7 cellular contexts compared by ENCODE assay signal in the genomic region with DNA sequence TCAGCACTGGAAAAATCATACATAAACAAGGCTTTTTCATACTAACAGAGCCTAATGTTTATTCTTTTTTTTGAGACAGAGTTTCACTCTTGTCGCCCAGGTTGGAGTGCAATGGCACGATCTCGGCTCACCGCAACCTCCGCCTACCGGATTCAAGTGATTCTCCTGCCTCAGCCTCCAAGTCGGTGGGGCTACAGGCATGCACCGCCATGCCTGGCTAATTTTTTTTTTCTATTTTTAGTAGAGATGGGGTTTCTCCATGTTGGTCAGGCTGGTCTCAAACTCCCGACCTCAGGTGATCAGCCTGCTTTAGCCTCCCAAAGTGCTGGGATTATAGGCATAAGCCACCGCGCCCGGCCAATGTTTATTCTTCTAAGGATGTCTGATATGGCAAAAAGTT. TPM values are rescaled to one million over a fixed set of nuclear protein-coding genes. Genes with fewer than 3 reads are reported as not detected.
DNase-seq lines count a peak whose midpoint lies in the region; ATAC-seq, FAIRE-seq and TF ChIP-seq lines count a peak whose summit lies in the region.
"Not testable (repeated sequence)": the region's sequence is repeated elsewhere in the genome, so short reads cannot be mapped to it uniquely, and the experiment has no call there.

No MANE protein-coding gene starts in this region.

- H3K27ac ChIP-seq in IMR-90 (ENCODE audit: insufficient read depth, low read length); GM12878 (ENCODE audit: control insufficient read depth, insufficient read depth); mesenchymal stem cell (ENCODE audit: low read length, poor library complexity, severe bottlenecking): not testable (repeated sequence)
- peak overlapping the region; percentile 51 to 93 (median 70) for H3K27ac ChIP-seq in gastrocnemius medialis

- H4K8ac ChIP-seq in IMR-90 (ENCODE audit: low read depth in 2 of 2, low read length in 2 of 2); mesenchymal stem cell (ENCODE audit: low read length): not testable (repeated sequence)

- CTCF ChIA-PET in Caco-2 (lab: Charles Lee); IMR-90 (lab: Yijun Ruan, JAX): not testable (repeated sequence)
- CTCF ChIA-PET in activated B cell treated with CpG ODN at 0.5 μM for 24 hours (lab: Charles Lee) (interaction anchor here (1.3 to 2.6 kb wide), 2 partner anchors 11 to 140 kb away, joined by 4 to 9 read pairs; no protein-coding TSS in a partner anchor), GM12878 (lab: Yijun Ruan, JAX) (interaction anchor here (1.3 kb wide), 1 partner anchor 11 kb away, joined by 5 read pairs; no protein-coding TSS in a partner anchor)

- POLR2A ChIA-PET in Caco-2 (lab: Charles Lee); IMR-90 (lab: Charles Lee; ENCODE audit: unreplicated experiment); activated B cell treated with CpG ODN at 0.5 μM for 24 hours (lab: Charles Lee): not testable (repeated sequence)
- POLR2A ChIA-PET in GM12878 (lab: Charles Lee) = interaction anchor here (0.6 to 0.7 kb wide), 3 partner anchors 106 to 254 kb away, joined by 3 to 5 read pairs (median 3); no protein-coding TSS in a partner anchor

- in situ Hi-C loops in IMR-90 (cut with MboI; ENCODE audit: low sequenced_read_pairs); gastrocnemius medialis (cut with MboI; ENCODE audit: low sequenced_read_pairs in 4 of 4): not testable (repeated sequence)
- in situ Hi-C loops in GM12878 (cut with MboI) = loop anchor here (25.0 kb wide), 1 partner anchor 1199 kb away; a partner anchor contains a TSS

- H3K27me3 Mint-ChIP-seq in Caco-2 (ENCODE audit: insufficient read depth, unreplicated experiment); activated B cell treated with CpG ODN at 0.5 μM for 24 hours; glutamatergic neuron (ENCODE audit: unreplicated experiment): not testable (repeated sequence)

- not testable (repeated sequence) for H3K4me2 ChIP-seq in IMR-90 (ENCODE audit: low read depth, low read length); GM12878 (ENCODE audit: control insufficient read depth, insufficient read depth); mesenchymal stem cell (ENCODE audit: low read length, poor library complexity, severe bottlenecking)

- not testable (repeated sequence) for H2BK5ac ChIP-seq in IMR-90 (ENCODE audit: low read depth, low read length, poor library complexity, severe bottlenecking); mesenchymal stem cell (ENCODE audit: low read depth, low read length, poor library complexity, severe bottlenecking)

- not testable (repeated sequence) for H2BK20ac ChIP-seq in IMR-90 (ENCODE audit: low read depth, low read length)

- H3K18ac ChIP-seq in IMR-90 (ENCODE audit: low read depth, low read length); mesenchymal stem cell (ENCODE audit: low read depth in 1 of 2, low read length in 2 of 2): not testable (repeated sequence)

- H3K14ac ChIP-seq in IMR-90 (replicated peaks; ENCODE audit: low read depth, low read length); mesenchymal stem cell (ENCODE audit: low read length in 2 of 2): not testable (repeated sequence)

- not testable (repeated sequence) for H2BK15ac ChIP-seq in IMR-90 (ENCODE audit: low read depth, low read length); mesenchymal stem cell (ENCODE audit: low read depth, poor library complexity, severe bottlenecking)

- H2BK120ac ChIP-seq in IMR-90 (ENCODE audit: low read depth, low read length); mesenchymal stem cell (ENCODE audit: low read depth, low read length): not testable (repeated sequence)

- intact Hi-C loops in Caco-2 (cut with micrococcal nuclease; ENCODE audit: unreplicated experiment); IMR-90 (cut with micrococcal nuclease); GM12878 (cut with micrococcal nuclease; ENCODE audit: unreplicated experiment); gastrocnemius medialis (cut with DNase I; ENCODE audit: low total_unique reads): not testable (repeated sequence)
- intact Hi-C loops in activated B cell treated with CpG ODN at 0.5 μM for 24 hours (cut with micrococcal nuclease) = loop anchor here (10.0 kb wide), 1 partner anchor 271 kb away; a partner anchor contains a TSS

- not testable (repeated sequence) for H2AFZ ChIP-seq in IMR-90 (replicated peaks; ENCODE audit: low read length, poor library complexity); GM12878 (ENCODE audit: control insufficient read depth, low read depth, low read length); mesenchymal stem cell (ENCODE audit: low read depth, low read length)

- H3K9ac ChIP-seq in IMR-90 (ENCODE audit: low read depth, low read length); GM12878 (ENCODE audit: control insufficient read depth, insufficient read depth, low read length): not testable (repeated sequence)
- H3K9ac ChIP-seq in mesenchymal stem cell (ENCODE audit: low read length) = peak overlapping the region; percentile 63

- H2BK12ac ChIP-seq in mesenchymal stem cell (ENCODE audit: low read length in 2 of 2) = not testable (repeated sequence)

- not testable (repeated sequence) for DNase-seq in Caco-2; IMR-90; activated B cell treated with CpG ODN at 0.5 μM for 24 hours; GM12878 (ENCODE audit: low read depth, low spot score); glutamatergic neuron; mesenchymal stem cell; gastrocnemius medialis

- not testable (repeated sequence) for TF ChIP-seq CTCF in Caco-2 (IDR thresholded peaks at IDR 0.05; ENCODE audit: insufficient read depth in 1 of 2, low read depth in 1 of 2, low read length in 1 of 2, severe bottlenecking in 1 of 2, unreplicated experiment in 1 of 2); IMR-90 (conservative IDR thresholded peaks at IDR 0.05; ENCODE audit: low read depth, low read length); activated B cell treated with CpG ODN at 0.5 μM for 24 hours (IDR thresholded peaks at IDR 0.05); GM12878 (IDR thresholded peaks at IDR 0.05 in 2 of 3, conservative IDR thresholded peaks at IDR 0.05 in 1 of 3; ENCODE audit: control insufficient read depth in 2 of 3, extremely low read depth in 1 of 3, insufficient read depth in 1 of 3, low read depth in 3 of 3, low read length in 3 of 3); glutamatergic neuron (IDR thresholded peaks at IDR 0.05; ENCODE audit: partially characterized antibody, unreplicated experiment); gastrocnemius medialis (IDR thresholded peaks at IDR 0.05 in 4 of 5, conservative IDR thresholded peaks at IDR 0.05 in 1 of 5)

- H3K79me2 ChIP-seq in GM12878 (ENCODE audit: control insufficient read depth, insufficient read depth, low read length) = peaks cover 84% of the 10 kb centered on the region

- H3K9me3 ChIP-seq in Caco-2; IMR-90 (ENCODE audit: control insufficient read depth, insufficient read depth, low read length); GM12878 (replicated peaks; ENCODE audit: control insufficient read depth, insufficient read depth, low read length); mesenchymal stem cell (ENCODE audit: control insufficient read depth, low read length); gastrocnemius medialis: not testable (repeated sequence)

- peaks cover 55% of the 10 kb centered on the region for H3K36me3 Mint-ChIP-seq in Caco-2 (ENCODE audit: insufficient read depth, unreplicated experiment)
- peaks cover 34% of the 10 kb centered on the region for H3K36me3 Mint-ChIP-seq in activated B cell treated with CpG ODN at 0.5 μM for 24 hours (ENCODE audit: low read depth)
- H3K36me3 Mint-ChIP-seq in glutamatergic neuron (ENCODE audit: unreplicated experiment) = not testable (repeated sequence)

- peaks cover 3 to 66% of the 10 kb centered on the region in 2 experiments; a peak in 3 of 4 replicates for H3K79me1 ChIP-seq in IMR-90 (ENCODE audit: low read depth in 1 of 2, low read length in 2 of 2)
- H3K79me1 ChIP-seq in mesenchymal stem cell (replicated peaks; ENCODE audit: low read length, poor library complexity, severe bottlenecking) = not testable (repeated sequence)

- H4K5ac ChIP-seq in IMR-90 (ENCODE audit: low read depth, low read length) = not testable (repeated sequence)

- SMC1A ChIA-PET in GM12878 (lab: Charles Lee; ENCODE audit: uncharacterized antibody, unreplicated experiment) = not testable (repeated sequence)

- H3K27ac Mint-ChIP-seq in Caco-2 (ENCODE audit: unreplicated experiment) = peak overlapping the region; percentile 23
- peak overlapping the region; percentile 2 for H3K27ac Mint-ChIP-seq in activated B cell treated with CpG ODN at 0.5 μM for 24 hours
- peak overlapping the region; percentile 29 for H3K27ac Mint-ChIP-seq in glutamatergic neuron (ENCODE audit: unreplicated experiment)

- not testable (repeated sequence) for H2AK5ac ChIP-seq in IMR-90 (ENCODE audit: low read depth, low read length); mesenchymal stem cell (ENCODE audit: low read length, severe bottlenecking)

- not testable (repeated sequence) for H4K91ac ChIP-seq in IMR-90 (ENCODE audit: insufficient read depth, low read depth, low read length); mesenchymal stem cell (ENCODE audit: low read length)

- not testable (repeated sequence) for H2AK9ac ChIP-seq in IMR-90 (replicated peaks; ENCODE audit: low read depth, low read length, poor library complexity)

- not testable (repeated sequence) for H3K27me3 ChIP-seq in Caco-2 (replicated peaks; ENCODE audit: control insufficient read depth, insufficient read depth, low read length); IMR-90 (ENCODE audit: control insufficient read depth, insufficient read depth, low read length); GM12878 (replicated peaks in 1 of 2; ENCODE audit: control insufficient read depth in 2 of 2, insufficient read depth in 2 of 2, low read length in 1 of 2); mesenchymal stem cell (ENCODE audit: control insufficient read depth in 1 of 2, insufficient read depth in 1 of 2, low read length in 2 of 2); gastrocnemius medialis

- H3K36me3 ChIP-seq in Caco-2 (ENCODE audit: control insufficient read depth, insufficient read depth, low read length); IMR-90 (ENCODE audit: control insufficient read depth, insufficient read depth, low read length); GM12878 (ENCODE audit: control insufficient read depth in 2 of 2, insufficient read depth in 2 of 2, low read length in 1 of 2); gastrocnemius medialis: not testable (repeated sequence)
- peaks cover 5 to 12% of the 10 kb centered on the region in 2 experiments for H3K36me3 ChIP-seq in mesenchymal stem cell (ENCODE audit: control insufficient read depth in 1 of 2, insufficient read depth in 2 of 2, low read depth in 1 of 2, low read length in 2 of 2)

- not testable (repeated sequence) for H3K4me3 Mint-ChIP-seq in Caco-2 (ENCODE audit: unreplicated experiment); activated B cell treated with CpG ODN at 0.5 μM for 24 hours
- H3K4me3 Mint-ChIP-seq in glutamatergic neuron (ENCODE audit: unreplicated experiment) = peak overlapping the region; percentile 34

- peaks cover 17% of the 10 kb centered on the region for H3K4me1 Mint-ChIP-seq in Caco-2 (ENCODE audit: low read depth, unreplicated experiment)
- peaks cover 70% of the 10 kb centered on the region for H3K4me1 Mint-ChIP-seq in activated B cell treated with CpG ODN at 0.5 μM for 24 hours
- H3K4me1 Mint-ChIP-seq in glutamatergic neuron (ENCODE audit: low read depth, unreplicated experiment) = peaks cover 13% of the 10 kb centered on the region

- H3K23ac ChIP-seq in IMR-90 (ENCODE audit: low read depth, low read length) = peak overlapping the region; percentile 4; the same call in 1 of the 2 replicates
- not testable (repeated sequence) for H3K23ac ChIP-seq in mesenchymal stem cell (ENCODE audit: low read length in 2 of 2)

- H3K56ac ChIP-seq in IMR-90 (ENCODE audit: extremely low read depth, insufficient read depth, low read length) = not testable (repeated sequence)

- not testable (repeated sequence) for H3K4ac ChIP-seq in IMR-90 (ENCODE audit: low read depth, low read length); mesenchymal stem cell (ENCODE audit: low read depth in 1 of 2, low read length in 2 of 2)

- H3K4me3 ChIP-seq in Caco-2 (ENCODE audit: low read depth, low read length); IMR-90 (ENCODE audit: insufficient read depth, low read depth, low read length); GM12878; mesenchymal stem cell (ENCODE audit: insufficient read depth in 1 of 2, low read depth in 1 of 2, low read length in 2 of 2); gastrocnemius medialis: not testable (repeated sequence)

- not testable (repeated sequence) for H3K9me3 Mint-ChIP-seq in Caco-2 (ENCODE audit: unreplicated experiment); activated B cell treated with CpG ODN at 0.5 μM for 24 hours; glutamatergic neuron (ENCODE audit: unreplicated experiment)

- RAD21 ChIA-PET in GM12878 (lab: Charles Lee; ENCODE audit: unreplicated experiment) = not testable (repeated sequence)

- H3K9me1 ChIP-seq in IMR-90 (ENCODE audit: insufficient read depth, low read length) = not testable (repeated sequence)

- not testable (repeated sequence) for BruUV-seq in Caco-2 (replicated peaks; lab: Mats Ljungman, UMichigan); IMR-90 (replicated peaks; lab: Mats Ljungman, UMichigan); GM12878 (replicated peaks; lab: Mats Ljungman, UMichigan)

- dilution Hi-C loops in IMR-90 (cut with HindIII; ENCODE audit: low sequenced_read_pairs, unreplicated experiment) = not testable (repeated sequence)

- not testable (repeated sequence) for TF ChIP-seq POLR2A in IMR-90 (IDR thresholded peaks at IDR 0.05; ENCODE audit: low read depth, low read length); GM12878 (IDR thresholded peaks at IDR 0.05; ENCODE audit: low read depth, low read length); gastrocnemius medialis (IDR thresholded peaks at IDR 0.05)

- 96% methylated on average over 8 of the region's 12 CpGs; no CpG with 5 or more reads in 1 of the 2 experiments for whole genome bisulfite sequencing in IMR-90 (ENCODE audit: extremely low coverage in 2 of 2, insufficient read length in 1 of 2), 2 experiments
- WGBS in GM12878 (ENCODE audit: insufficient coverage, insufficient replicate concordance, low lambda C conversion rate, missing lambda C conversion rate) = 92% methylated on average over 12 of the region's 12 CpGs
- 98% methylated on average over 9 of the region's 12 CpGs for WGBS in mesenchymal stem cell

- TF ChIP-seq RAD21 in IMR-90 (IDR thresholded peaks at IDR 0.05; ENCODE audit: low read length); GM12878 (IDR thresholded peaks at IDR 0.05; ENCODE audit: insufficient read depth, low read depth, low read length): not testable (repeated sequence)

- H3K4me1 ChIP-seq in Caco-2 (peaks cover 28% of the 10 kb centered on the region; the same call in 1 of the 2 replicates), GM12878 (ENCODE audit: control insufficient read depth, insufficient read depth, low read length) (peaks cover 16% of the 10 kb centered on the region), gastrocnemius medialis (peaks cover 75 to 83% of the 10 kb centered on the region in 2 donors)
- not testable (repeated sequence) for H3K4me1 ChIP-seq in IMR-90 (ENCODE audit: control insufficient read depth, insufficient read depth, low read length); mesenchymal stem cell (ENCODE audit: control insufficient read depth, insufficient read depth, low read depth, low read length)

- not testable (repeated sequence) for TF ChIP-seq EP300 in GM12878 (IDR thresholded peaks at IDR 0.05; ENCODE audit: borderline replicate concordance in 1 of 2, control insufficient read depth in 1 of 2, low read depth in 2 of 2, low read length in 2 of 2)

- FAIRE-seq in GM12878 (lab: Jason Lieb, UNC) = not testable (repeated sequence)

- ATAC-seq in IMR-90 (ENCODE audit: low read depth); activated B cell treated with CpG ODN at 0.5 μM for 24 hours (ENCODE audit: low read depth); GM12878; gastrocnemius medialis: not testable (repeated sequence)

- peaks cover 45% of the 10 kb centered on the region for H4K20me1 ChIP-seq in IMR-90 (ENCODE audit: insufficient read depth, low read length)
- H4K20me1 ChIP-seq in GM12878 (ENCODE audit: control insufficient read depth, insufficient read depth) = not testable (repeated sequence)

RNA-seq across cellular contexts. Expression of a gene that starts 3.5 kb away (rescaled TPM):
- 147 and 156 TPM in 2 replicates for total RNA-seq in Caco-2 (2022)
- total RNA-seq in IMR-90 (2012; rRNA removed) = 71.7 and 76.9 TPM in 2 replicates
- 42.3 and 49.3 TPM in 2 replicates for polyA plus RNA-seq in IMR-90 (2012; rRNA removed)
- polyA plus RNA-seq in IMR-90 (2012; cell fraction: cytosol; rRNA removed) = 12.0 and 27.7 TPM in 2 replicates
- 7.6 and 30.8 TPM in 2 replicates for polyA plus RNA-seq in IMR-90 (2012; cell fraction: nucleus; rRNA removed; ENCODE audit: low replicate concordance)
- total RNA-seq in activated B cell treated with CpG ODN at 0.5 μM for 24 hours = 130 and 152 TPM in 2 replicates
- 134 and 138 TPM in 2 replicates for total RNA-seq in GM12878 (2013; cell fraction: nucleolus; rRNA removed)
- total RNA-seq in GM12878 (2014; rRNA removed) = 70.2 and 70.4 TPM in 2 replicates
- total RNA-seq in GM12878 (2014; rRNA removed; fragmentation: Illumina TruSeq; extraction: Trizol) = 156 and 173 TPM in 2 replicates
- total RNA-seq in GM12878 (2021) = 104 and 113 TPM in 2 replicates
- polyA plus RNA-seq in GM12878 (2011; ENCODE audit: low read depth) = 65.9 TPM
- polyA plus RNA-seq in GM12878 (2011; rRNA removed) = 60.1 and 72.4 TPM in 2 replicates
- 33.8 and 35.1 TPM in 2 replicates for polyA plus RNA-seq in GM12878 (2011; cell fraction: cytosol; rRNA removed)
- polyA plus RNA-seq in GM12878 (2011; cell fraction: nucleus; rRNA removed) = 35.8 and 40.3 TPM in 2 replicates
- 89.4 and 91.4 TPM in 2 replicates for polyA plus RNA-seq in GM12878 (2012)
- polyA plus RNA-seq in GM12878 (2014; fragmentation: Illumina TruSeq; extraction: Trizol) = 164 and 196 TPM in 2 replicates
- 10 to 100 TPM; 61.2 to 70.3 TPM for polyA plus RNA-seq in GM12878 (2014; fragmentation: Nextera tagmentation; extraction: Ambion mirVana)
- 89.6 and 91.8 TPM in 2 replicates for polyA plus RNA-seq in GM12878 (2014; rRNA removed)
- 100 to 1,000 TPM in 1 of 2 experiments, 10 to 100 TPM in 1; 97.9 to 103 TPM for polyA plus RNA-seq in GM12878 (2016; fragmentation: Nextera tagmentation; extraction: Ambion mirVana)
- polyA minus RNA-seq in GM12878 (2011; rRNA and poly(A)+ RNA removed) = 56.9 and 58.7 TPM in 2 replicates
- 30.2 and 35.3 TPM in 2 replicates for polyA minus RNA-seq in GM12878 (2011; cell fraction: cytosol; rRNA and poly(A)+ RNA removed)
- 43.6 and 51.0 TPM in 2 replicates for polyA minus RNA-seq in GM12878 (2011; cell fraction: nucleus; rRNA and poly(A)+ RNA removed)
- 124 TPM for total RNA-seq in glutamatergic neuron (ENCODE audit: unreplicated experiment)
- 73.0 TPM for polyA plus RNA-seq in mesenchymal stem cell (2013, experiment 1 of 2)
- polyA plus RNA-seq in mesenchymal stem cell (2013, experiment 2 of 2) = 69.4 TPM
- 10 to 100 TPM; 64.4 to 78.9 (median 66.4) TPM for total RNA-seq in gastrocnemius medialis

RNA-seq across cellular contexts. Expression of a gene that starts 6.2 kb away (rescaled TPM):
- 51.6 and 55.0 TPM in 2 replicates for total RNA-seq in Caco-2 (2022)
- total RNA-seq in IMR-90 (2012; rRNA removed) = 20.8 and 25.6 TPM in 2 replicates
- 51.8 and 55.1 TPM in 2 replicates for polyA plus RNA-seq in IMR-90 (2012; rRNA removed)
- polyA plus RNA-seq in IMR-90 (2012; cell fraction: cytosol; rRNA removed) = 41.4 and 62.6 TPM in 2 replicates
- polyA plus RNA-seq in IMR-90 (2012; cell fraction: nucleus; rRNA removed; ENCODE audit: low replicate concordance) = 48.8 and 49.1 TPM in 2 replicates
- total RNA-seq in activated B cell treated with CpG ODN at 0.5 μM for 24 hours = 23.9 and 25.8 TPM in 2 replicates
- total RNA-seq in GM12878 (2013; cell fraction: nucleolus; rRNA removed) = 17.6 and 18.5 TPM in 2 replicates
- total RNA-seq in GM12878 (2014; rRNA removed) = 36.8 and 39.3 TPM in 2 replicates
- 16.3 and 16.9 TPM in 2 replicates for total RNA-seq in GM12878 (2014; rRNA removed; fragmentation: Illumina TruSeq; extraction: Trizol)
- 22.9 and 25.8 TPM in 2 replicates for total RNA-seq in GM12878 (2021)
- 11.6 TPM for polyA plus RNA-seq in GM12878 (2011; ENCODE audit: low read depth)
- polyA plus RNA-seq in GM12878 (2011; rRNA removed) = 11.9 and 20.3 TPM in 2 replicates
- 26.7 and 29.6 TPM in 2 replicates for polyA plus RNA-seq in GM12878 (2011; cell fraction: cytosol; rRNA removed)
- 15.3 and 19.6 TPM in 2 replicates for polyA plus RNA-seq in GM12878 (2011; cell fraction: nucleus; rRNA removed)
- polyA plus RNA-seq in GM12878 (2012) = 20.9 and 21.7 TPM in 2 replicates
- 24.4 and 33.6 TPM in 2 replicates for polyA plus RNA-seq in GM12878 (2014; fragmentation: Illumina TruSeq; extraction: Trizol)
- 1 to 10 TPM; 6.4 to 6.9 TPM for polyA plus RNA-seq in GM12878 (2014; fragmentation: Nextera tagmentation; extraction: Ambion mirVana)
- polyA plus RNA-seq in GM12878 (2014; rRNA removed) = 39.4 and 49.7 TPM in 2 replicates
- 10 to 100 TPM; 28.6 to 32.2 TPM for polyA plus RNA-seq in GM12878 (2016; fragmentation: Nextera tagmentation; extraction: Ambion mirVana)
- polyA minus RNA-seq in GM12878 (2011; rRNA and poly(A)+ RNA removed) = 15.9 and 21.3 TPM in 2 replicates
- polyA minus RNA-seq in GM12878 (2011; cell fraction: cytosol; rRNA and poly(A)+ RNA removed) = 6.4 and 7.1 TPM in 2 replicates
- 7.6 and 15.4 TPM in 2 replicates for polyA minus RNA-seq in GM12878 (2011; cell fraction: nucleus; rRNA and poly(A)+ RNA removed)
- total RNA-seq in glutamatergic neuron (ENCODE audit: unreplicated experiment) = 88.8 TPM
- 63.3 TPM for polyA plus RNA-seq in mesenchymal stem cell (2013, experiment 1 of 2)
- polyA plus RNA-seq in mesenchymal stem cell (2013, experiment 2 of 2) = 64.3 TPM
- 10 to 100 TPM; 48.8 to 77.0 (median 63.4) TPM for total RNA-seq in gastrocnemius medialis

RNA-seq across cellular contexts. Expression of a gene that starts 36.7 kb away (rescaled TPM):
- 3.8 and 4.7 TPM in 2 replicates for total RNA-seq in Caco-2 (2022)
- total RNA-seq in IMR-90 (2012; rRNA removed) = under 0.01 TPM in 1 of 2 replicates, not detected in the other
- polyA plus RNA-seq in IMR-90 (2012; rRNA removed) = 0.03 and 0.07 TPM in 2 replicates
- 0.06 and 0.10 TPM in 2 replicates for polyA plus RNA-seq in IMR-90 (2012; cell fraction: cytosol; rRNA removed)
- 0.08 and 0.10 TPM in 2 replicates for polyA plus RNA-seq in IMR-90 (2012; cell fraction: nucleus; rRNA removed; ENCODE audit: low replicate concordance)
- 3.1 and 4.5 TPM in 2 replicates for total RNA-seq in activated B cell treated with CpG ODN at 0.5 μM for 24 hours
- total RNA-seq in GM12878 (2013; cell fraction: nucleolus; rRNA removed) = 1.2 and 1.3 TPM in 2 replicates
- 0.11 and 0.17 TPM in 2 replicates for total RNA-seq in GM12878 (2014; rRNA removed)
- total RNA-seq in GM12878 (2014; rRNA removed; fragmentation: Illumina TruSeq; extraction: Trizol) = not detected in 2 replicates
- 0.08 and 0.11 TPM in 2 replicates for total RNA-seq in GM12878 (2021)
- 0.13 TPM for polyA plus RNA-seq in GM12878 (2011; ENCODE audit: low read depth)
- polyA plus RNA-seq in GM12878 (2011; rRNA removed) = 0.06 and 0.08 TPM in 2 replicates
- polyA plus RNA-seq in GM12878 (2011; cell fraction: cytosol; rRNA removed) = 0.07 and 0.09 TPM in 2 replicates
- polyA plus RNA-seq in GM12878 (2011; cell fraction: nucleus; rRNA removed) = 0.18 and 0.20 TPM in 2 replicates
- 0.32 and 0.42 TPM in 2 replicates for polyA plus RNA-seq in GM12878 (2012)
- polyA plus RNA-seq in GM12878 (2014; fragmentation: Illumina TruSeq; extraction: Trizol) = 0.03 TPM in 1 of 2 replicates, not detected in the other
- polyA plus RNA-seq in GM12878 (2014; fragmentation: Nextera tagmentation; extraction: Ambion mirVana) = not detected
- 0.14 and 0.27 TPM in 2 replicates for polyA plus RNA-seq in GM12878 (2014; rRNA removed)
- polyA plus RNA-seq in GM12878 (2016; fragmentation: Nextera tagmentation; extraction: Ambion mirVana) = under 1 TPM; 0.03 to 0.04 TPM
- polyA minus RNA-seq in GM12878 (2011; rRNA and poly(A)+ RNA removed) = 0.05 TPM in 1 of 2 replicates, not detected in the other
- polyA minus RNA-seq in GM12878 (2011; cell fraction: cytosol; rRNA and poly(A)+ RNA removed) = not detected in 2 replicates
- polyA minus RNA-seq in GM12878 (2011; cell fraction: nucleus; rRNA and poly(A)+ RNA removed) = 0.10 TPM in 1 of 2 replicates, not detected in the other
- 2.4 TPM for total RNA-seq in glutamatergic neuron (ENCODE audit: unreplicated experiment)
- 0.21 TPM for polyA plus RNA-seq in mesenchymal stem cell (2013, experiment 1 of 2)
- 0.16 TPM for polyA plus RNA-seq in mesenchymal stem cell (2013, experiment 2 of 2)
- under 1 TPM; 0.13 to 0.86 (median 0.38) TPM for total RNA-seq in gastrocnemius medialis

RNA-seq across cellular contexts. Expression of a gene that starts 47.1 kb away (rescaled TPM):
- total RNA-seq in Caco-2 (2022) (90.1 and 94.5 TPM in 2 replicates), IMR-90 (2012; rRNA removed) (45.5 and 50.3 TPM in 2 replicates), activated B cell treated with CpG ODN at 0.5 μM for 24 hours (47.2 and 48.0 TPM in 2 replicates), GM12878 (2014; rRNA removed) (35.6 and 39.5 TPM in 2 replicates), GM12878 (2014; rRNA removed; fragmentation: Illumina TruSeq; extraction: Trizol) (22.5 and 22.9 TPM in 2 replicates), GM12878 (2021) (50.9 and 52.2 TPM in 2 replicates), glutamatergic neuron (ENCODE audit: unreplicated experiment) (51.5 TPM), gastrocnemius medialis (10 to 100 TPM; 15.1 to 26.2 (median 20.4) TPM)
- polyA plus RNA-seq in IMR-90 (2012; rRNA removed) (46.4 and 56.5 TPM in 2 replicates), GM12878 (2011; rRNA removed) (14.4 and 24.6 TPM in 2 replicates), GM12878 (2014; fragmentation: Illumina TruSeq; extraction: Trizol) (16.9 and 26.3 TPM in 2 replicates), GM12878 (2014; fragmentation: Nextera tagmentation; extraction: Ambion mirVana) (1 to 10 TPM; 1.8 to 4.4 TPM), GM12878 (2014; rRNA removed) (36.5 and 40.4 TPM in 2 replicates), GM12878 (2016; fragmentation: Nextera tagmentation; extraction: Ambion mirVana) (10 to 100 TPM; 59.8 to 60.7 TPM)
- 41.3 and 45.2 TPM in 2 replicates for polyA plus RNA-seq in IMR-90 (2012; cell fraction: cytosol; rRNA removed)
- 22.1 and 29.8 TPM in 2 replicates for polyA plus RNA-seq in IMR-90 (2012; cell fraction: nucleus; rRNA removed; ENCODE audit: low replicate concordance)
- 22.0 and 33.7 TPM in 2 replicates for total RNA-seq in GM12878 (2013; cell fraction: nucleolus; rRNA removed)
- 11.6 TPM for polyA plus RNA-seq in GM12878 (2011; ENCODE audit: low read depth)
- polyA plus RNA-seq in GM12878 (2011; cell fraction: cytosol; rRNA removed) = 31.7 and 35.2 TPM in 2 replicates
- 23.4 and 31.0 TPM in 2 replicates for polyA plus RNA-seq in GM12878 (2011; cell fraction: nucleus; rRNA removed)
- polyA plus RNA-seq in GM12878 (2012) = 25.0 and 30.4 TPM in 2 replicates
- 64.6 and 68.2 TPM in 2 replicates for polyA minus RNA-seq in GM12878 (2011; rRNA and poly(A)+ RNA removed)
- polyA minus RNA-seq in GM12878 (2011; cell fraction: cytosol; rRNA and poly(A)+ RNA removed) = 27.3 and 32.6 TPM in 2 replicates
- polyA minus RNA-seq in GM12878 (2011; cell fraction: nucleus; rRNA and poly(A)+ RNA removed) = 15.0 and 26.4 TPM in 2 replicates
- polyA plus RNA-seq in mesenchymal stem cell (2013, experiment 1 of 2) = 51.3 TPM
- 50.8 TPM for polyA plus RNA-seq in mesenchymal stem cell (2013, experiment 2 of 2)
